ENCODE assay signal across 20 cellular contexts in genomic region chr5:176774216-176775171, GRCh38. TPM values are rescaled to one million over a fixed set of nuclear protein-coding genes. Genes with fewer than 3 reads are reported as not detected.
DNase-seq lines count a peak whose midpoint lies in the region; ATAC-seq and TF ChIP-seq lines count a peak whose summit lies in the region.
"Had no signal": no experiment of that assay in that cellular context is flagged by ENCODE, and none has a peak within 500 bp of the region (broad histone marks: within the 10 kb centered on the region; RNA-seq: fewer than 3 reads in every experiment).

No MANE protein-coding gene starts in this region.

- CTCF ChIA-PET in WTC11 (lab: Charles Lee): interaction anchor here (0.6 to 2.4 kb wide), 10 partner anchors 10 to 1044 kb away, joined by 3 to 16 read pairs (median 4); no protein-coding TSS in a partner anchor

- no peak for ATAC-seq in natural killer cell
- no peak for ATAC-seq in natural killer cell treated with Interleukin-12 subunit alpha and Interleukin-12 subunit beta and Interleukin-15 and Interleukin-18, amount 100 ng/mL, for 72 hours
- ATAC-seq in WTC11: peak; percentile 82
- ATAC-seq in HG03442 (IDR thresholded peaks at IDR 0.05; ENCODE audit: unreplicated experiment): no peak
- ATAC-seq in HG02981 (IDR thresholded peaks at IDR 0.05; ENCODE audit: unreplicated experiment): no peak

- no peak for TF ChIP-seq CTCF in natural killer cell (IDR thresholded peaks at IDR 0.05)
- no peak for TF ChIP-seq CTCF in WTC11 (IDR thresholded peaks at IDR 0.05)

- POLR2A ChIA-PET in WTC11 (lab: Charles Lee): interaction anchor here (0.7 to 1.1 kb wide), 2 partner anchors 74 to 96 kb away, joined by 3 read pairs; no protein-coding TSS in a partner anchor

- no peak overlapping the region for H2BK5ac ChIP-seq in trophoblast cell (ENCODE audit: low read depth, low read length, poor library complexity)

- no peaks in the 10 kb centered on the region for H3K79me1 ChIP-seq in trophoblast cell (ENCODE audit: low read length)

- intact Hi-C loops in natural killer cell (cut with micrococcal nuclease): no loop called here

- no peak overlapping the region for H4K91ac ChIP-seq in trophoblast cell (ENCODE audit: low read depth, low read length)

- H3K23ac ChIP-seq in trophoblast cell (ENCODE audit: low read length): no peak overlapping the region

- H2BK120ac ChIP-seq in trophoblast cell (ENCODE audit: insufficient read depth, low read length, poor library complexity): no peak overlapping the region

- H3K27ac ChIP-seq in trophoblast cell (ENCODE audit: low read depth, low read length): no peak overlapping the region
- H3K27ac ChIP-seq: cardiac muscle cell, heart left ventricle had no signal

- H3K9me3 Mint-ChIP-seq in natural killer cell (no peaks in the 10 kb centered on the region), WTC11 (peaks cover 16% of the 10 kb centered on the region)
- H3K9me3 Mint-ChIP-seq in natural killer cell treated with Interleukin-12 subunit alpha and Interleukin-12 subunit beta and Interleukin-15 and Interleukin-18, amount 100 ng/mL, for 72 hours: no peaks in the 10 kb centered on the region

- H3K9me3 ChIP-seq in trophoblast cell (ENCODE audit: insufficient read depth, low read depth, low read length): peaks cover 5% of the 10 kb centered on the region
- H3K9me3 ChIP-seq: heart left ventricle had no signal

- no peak overlapping the region for H3K14ac ChIP-seq in trophoblast cell (ENCODE audit: low read length)

- no peaks in the 10 kb centered on the region for H3K27me3 ChIP-seq in trophoblast cell (ENCODE audit: insufficient read depth, low read length)
- H3K27me3 ChIP-seq: cardiac muscle cell had no signal

- no peak overlapping the region for H3K4me3 ChIP-seq in trophoblast cell (ENCODE audit: low read depth, low read length)
- H3K4me3 ChIP-seq: cardiac muscle cell, heart left ventricle had no signal

- H3K4ac ChIP-seq in trophoblast cell (ENCODE audit: low read depth, low read length): no peak overlapping the region

- no peaks in the 10 kb centered on the region for H3K4me1 ChIP-seq in trophoblast cell (ENCODE audit: control insufficient read depth in 1 of 2, insufficient read depth in 2 of 2, low read length in 2 of 2)

- H3K27ac Mint-ChIP-seq in natural killer cell (no peak overlapping the region), WTC11 (no peak overlapping the region)
- no peak overlapping the region for H3K27ac Mint-ChIP-seq in natural killer cell treated with Interleukin-12 subunit alpha and Interleukin-12 subunit beta and Interleukin-15 and Interleukin-18, amount 100 ng/mL, for 72 hours
- H3K27ac Mint-ChIP-seq: activated CD4-positive, alpha-beta T cell treated with anti-CD3 and anti-CD28 coated beads for 36 hours had no signal

- H3K4me1 Mint-ChIP-seq in natural killer cell: peaks cover 0 to 5% of the 10 kb centered on the region in 2 donors
- H3K4me1 Mint-ChIP-seq in natural killer cell treated with Interleukin-12 subunit alpha and Interleukin-12 subunit beta and Interleukin-15 and Interleukin-18, amount 100 ng/mL, for 72 hours (ENCODE audit: low read depth in 2 of 2): peaks cover 0 to 3% of the 10 kb centered on the region in 2 donors
- H3K4me1 Mint-ChIP-seq in WTC11: peaks cover 24% of the 10 kb centered on the region
- H3K4me1 Mint-ChIP-seq: activated CD4-positive, alpha-beta T cell treated with anti-CD3 and anti-CD28 coated beads for 36 hours had no signal

- H4K12ac ChIP-seq in trophoblast cell (ENCODE audit: low read depth, low read length): no peak overlapping the region

- no peak overlapping the region for H4K8ac ChIP-seq in trophoblast cell (ENCODE audit: low read depth, low read length)

- no peak overlapping the region for H3K9ac ChIP-seq in trophoblast cell (ENCODE audit: low read length)

- H3K4me2 ChIP-seq in trophoblast cell (ENCODE audit: low read length): no peak overlapping the region

- H3K18ac ChIP-seq in trophoblast cell (ENCODE audit: low read length): no peak overlapping the region

- DNase-seq in natural killer cell: peak; percentile 7
- DNase-seq in natural killer cell treated with Interleukin-12 subunit alpha and Interleukin-12 subunit beta and Interleukin-15 and Interleukin-18, amount 100 ng/mL, for 72 hours (ENCODE audit: low spot score): no peak
- no peak for DNase-seq in WTC11 (ENCODE audit: low spot score)
- DNase-seq in mesenteric fat pad (ENCODE audit: low spot score): peak; percentile 81
- DNase-seq in NK-92 (lab: John Stamatoyannopoulos, UW; ENCODE audit: unreplicated experiment): no peak
- no peak for DNase-seq in trophoblast cell
- DNase-seq: activated CD4-positive, alpha-beta T cell treated with anti-CD3 and anti-CD28 coated beads for 36 hours; effector CD8-positive, alpha-beta T cell; GDM1; heart left ventricle; midbrain; NCI-H1092; NCI-H2107; nucleus accumbens; T-helper 9 cell had no signal

- H3K36me3 Mint-ChIP-seq in natural killer cell (no peaks in the 10 kb centered on the region), WTC11 (peaks cover 2% of the 10 kb centered on the region; the same call in 1 of the 2 replicates)
- no peaks in the 10 kb centered on the region for H3K36me3 Mint-ChIP-seq in natural killer cell treated with Interleukin-12 subunit alpha and Interleukin-12 subunit beta and Interleukin-15 and Interleukin-18, amount 100 ng/mL, for 72 hours

- H3K79me2 ChIP-seq in trophoblast cell (ENCODE audit: control insufficient read depth, insufficient read depth, low read length, poor library complexity): no peaks in the 10 kb centered on the region

- no peak overlapping the region for H3K4me3 Mint-ChIP-seq in natural killer cell
- no peak overlapping the region for H3K4me3 Mint-ChIP-seq in natural killer cell treated with Interleukin-12 subunit alpha and Interleukin-12 subunit beta and Interleukin-15 and Interleukin-18, amount 100 ng/mL, for 72 hours
- H3K4me3 Mint-ChIP-seq in WTC11: no peak overlapping the region
- H3K4me3 Mint-ChIP-seq: activated CD4-positive, alpha-beta T cell treated with anti-CD3 and anti-CD28 coated beads for 36 hours had no signal

- H3K27me3 Mint-ChIP-seq in natural killer cell (ENCODE audit: low read depth in 2 of 2) (peaks cover 12 to 26% of the 10 kb centered on the region in 2 donors), WTC11 (ENCODE audit: low read depth) (peaks cover 2% of the 10 kb centered on the region; the same call in 1 of the 2 replicates)
- peaks cover 20 to 27% of the 10 kb centered on the region in 2 donors for H3K27me3 Mint-ChIP-seq in natural killer cell treated with Interleukin-12 subunit alpha and Interleukin-12 subunit beta and Interleukin-15 and Interleukin-18, amount 100 ng/mL, for 72 hours

- H2AK5ac ChIP-seq in trophoblast cell (ENCODE audit: low read length): no peak overlapping the region

- no peak overlapping the region for H2BK12ac ChIP-seq in trophoblast cell (ENCODE audit: low read length)

- H3K36me3 ChIP-seq in trophoblast cell (ENCODE audit: control insufficient read depth in 1 of 2, insufficient read depth in 2 of 2, low read length in 2 of 2): no peaks in the 10 kb centered on the region
- H3K36me3 ChIP-seq: cardiac muscle cell, heart left ventricle had no signal

- WGBS in trophoblast cell (ENCODE audit: extremely low coverage, insufficient coverage, insufficient read length): no CpG with 5 or more reads among the region's 24 CpGs

- H2AFZ ChIP-seq in trophoblast cell (ENCODE audit: insufficient read depth, low read length, poor library complexity): no peak overlapping the region

TF ChIP-seq in WTC11, 78 proteins besides CTCF, POLR2A, EP300 and RAD21 (continues in another document):
- TF ChIP-seq ARID4B (CRISPR knock-in tag; IDR thresholded peaks at IDR 0.05; ENCODE audit: borderline replicate concordance) (no peak), ERG (CRISPR knock-in tag; IDR thresholded peaks at IDR 0.05) (no peak)

RNA-seq across cellular contexts. Expression of gene UNC5A, which starts 35.9 kb away (rescaled TPM):
- total RNA-seq in natural killer cell: not detected
- total RNA-seq in natural killer cell treated with Interleukin-12 subunit alpha and Interleukin-12 subunit beta and Interleukin-15 and Interleukin-18, amount 100 ng/mL, for 72 hours: not detected
- 7.9 to 10.2 TPM (median 9.4 TPM) in 3 replicates for total RNA-seq in WTC11 (2021)
- 0.29 TPM for total RNA-seq in mesenteric fat pad
- polyA plus RNA-seq in trophoblast cell (2013): 0.01 and 0.03 TPM in 2 replicates
- total RNA-seq: activated CD4-positive, alpha-beta T cell treated with anti-CD3 and anti-CD28 coated beads for 36 hours; SK-MEL-5 had no signal
- polyA plus RNA-seq: heart left ventricle, keratinocyte had no signal

Comparison
In these comparisons a context has a peak if more than half of its experiments do, and no peak if none do; other contexts are left out.
1. DNase-seq: peak in natural killer cell (single experiment) and mesenteric fat pad (single experiment); none in natural killer cell treated with Interleukin-12 subunit alpha and Interleukin-12 subunit beta and Interleukin-15 and Interleukin-18, amount 100 ng/mL, for 72 hours (single experiment), WTC11 (single experiment), NK-92 (single experiment) and trophoblast cell (0 of 2).